In genomic region chr3:63998852-63999754, GRCh38 we compare ENCODE assay signal across 22 cellular contexts. TPM values are rescaled to one million over a fixed set of nuclear protein-coding genes. Genes with fewer than 3 reads are reported as not detected.
A peak's percentile ranks its signal among the peaks of the same experiment; 100 is the strongest.
DNase-seq lines count a peak whose midpoint lies in the region; ATAC-seq, FAIRE-seq and TF ChIP-seq lines count a peak whose summit lies in the region.
"Had no signal": no experiment of that assay in that cellular context is flagged by ENCODE, and none has a peak within 500 bp of the region (broad histone marks: within the 10 kb centered on the region; RNA-seq: fewer than 3 reads in every experiment).

No MANE protein-coding gene starts in this region.

- WGBS in pancreas, 2 donors = 30 to 31% methylated on average over 10 of the region's 10 CpGs

- H3K36me3 Mint-ChIP-seq in activated CD8-positive, alpha-beta T cell treated with anti-CD3 and anti-CD28 coated beads for 36 hours (ENCODE audit: low read depth) = peaks cover 63% of the 10 kb centered on the region
- peaks cover 64% of the 10 kb centered on the region for H3K36me3 Mint-ChIP-seq in activated CD8-positive, alpha-beta T cell treated with anti-CD3 and anti-CD28 coated beads, Interleukin-2, amount 10 ng/mL, durations not matched to agents 7 days and 5 days (ENCODE audit: low read depth)

- CTCF ChIA-PET in activated CD8-positive, alpha-beta T cell treated with anti-CD3 and anti-CD28 coated beads for 36 hours (lab: Charles Lee) = interaction anchor here (1.0 to 28.1 kb wide), 3 partner anchors 9 to 28 kb away, joined by 3 to 595 read pairs (median 4); no protein-coding TSS in a partner anchor
- CTCF ChIA-PET in activated CD8-positive, alpha-beta T cell treated with anti-CD3 and anti-CD28 coated beads, Interleukin-2, amount 10 ng/mL, durations not matched to agents 7 days and 5 days (lab: Charles Lee) = interaction anchor here (0.6 to 0.9 kb wide), 2 partner anchors 10 to 37 kb away, joined by 3 to 4 read pairs; no protein-coding TSS in a partner anchor

- no peak for ATAC-seq in activated CD8-positive, alpha-beta T cell treated with anti-CD3 and anti-CD28 coated beads for 36 hours
- no peak for ATAC-seq in activated CD8-positive, alpha-beta T cell treated with anti-CD3 and anti-CD28 coated beads, Interleukin-2, amount 10 ng/mL, durations not matched to agents 7 days and 5 days
- ATAC-seq in pancreas = peak; percentile 82 to 88 (median 84)

- intact Hi-C loops in activated CD8-positive, alpha-beta T cell treated with anti-CD3 and anti-CD28 coated beads for 36 hours (cut with micrococcal nuclease) = no loop called here
- intact Hi-C loops in left ventricle myocardium inferior (cut with micrococcal nuclease) = no loop called here
- intact Hi-C loops in pancreas (cut with DNase I) = loop anchor here in 1 of 3 donors (5.0 kb wide), 1 partner anchor 37 kb away; no protein-coding TSS in a partner anchor

- H3K4me1 ChIP-seq in HUES48 (ENCODE audit: control insufficient read depth, insufficient read depth, low read length) = peaks cover 26% of the 10 kb centered on the region
- peaks cover 22% of the 10 kb centered on the region for H3K4me1 ChIP-seq in left ventricle myocardium inferior
- H3K4me1 ChIP-seq in pancreas = peaks cover 46 to 63% (median 60%) of the 10 kb centered on the region in 3 donors

- H3K27ac Mint-ChIP-seq in activated CD8-positive, alpha-beta T cell treated with anti-CD3 and anti-CD28 coated beads for 36 hours = peak overlapping the region; percentile 63
- H3K27ac Mint-ChIP-seq in activated CD8-positive, alpha-beta T cell treated with anti-CD3 and anti-CD28 coated beads, Interleukin-2, amount 10 ng/mL, durations not matched to agents 7 days and 5 days = no peak overlapping the region
- H3K27ac Mint-ChIP-seq: neural progenitor cell had no signal

- no peak overlapping the region for H3K9ac ChIP-seq in HUES48 (ENCODE audit: low read depth, low read length)
- H3K9ac ChIP-seq: neural progenitor cell had no signal

- H3K4me1 Mint-ChIP-seq in activated CD8-positive, alpha-beta T cell treated with anti-CD3 and anti-CD28 coated beads for 36 hours (ENCODE audit: low read depth) = peaks cover 20% of the 10 kb centered on the region
- peaks cover 11% of the 10 kb centered on the region for H3K4me1 Mint-ChIP-seq in activated CD8-positive, alpha-beta T cell treated with anti-CD3 and anti-CD28 coated beads, Interleukin-2, amount 10 ng/mL, durations not matched to agents 7 days and 5 days (ENCODE audit: low read depth)

- H3K27ac ChIP-seq in HUES48 (ENCODE audit: low read depth, low read length) = peak overlapping the region; percentile 68
- H3K27ac ChIP-seq in left ventricle myocardium inferior (replicated peaks) = peak overlapping the region; percentile 76
- H3K27ac ChIP-seq in pancreas = peak overlapping the region; percentile 60 to 81 (median 69)
- H3K27ac ChIP-seq: neural progenitor cell, PC-9 had no signal

- no peaks in the 10 kb centered on the region for H3K9me3 Mint-ChIP-seq in activated CD8-positive, alpha-beta T cell treated with anti-CD3 and anti-CD28 coated beads for 36 hours
- H3K9me3 Mint-ChIP-seq in activated CD8-positive, alpha-beta T cell treated with anti-CD3 and anti-CD28 coated beads, Interleukin-2, amount 10 ng/mL, durations not matched to agents 7 days and 5 days (ENCODE audit: insufficient read depth) = no peaks in the 10 kb centered on the region
- H3K9me3 Mint-ChIP-seq: neural progenitor cell had no signal

- H3K4me3 ChIP-seq in HUES48 (ENCODE audit: low read depth, low read length) (no peak overlapping the region), left ventricle myocardium inferior (no peak overlapping the region), pancreas (peak overlapping the region in 1 of 4 donors; percentile 1)
- H3K4me3 ChIP-seq: dorsolateral prefrontal cortex, neural progenitor cell, PC-9, tibial nerve had no signal

- FAIRE-seq in pancreas (lab: Jason Lieb, UNC) (no peak), RCC 7860 (lab: Jason Lieb, UNC) (no peak)
- FAIRE-seq: bronchial epithelial cell had no signal

- no peak overlapping the region for H3K4me3 Mint-ChIP-seq in activated CD8-positive, alpha-beta T cell treated with anti-CD3 and anti-CD28 coated beads for 36 hours
- H3K4me3 Mint-ChIP-seq in activated CD8-positive, alpha-beta T cell treated with anti-CD3 and anti-CD28 coated beads, Interleukin-2, amount 10 ng/mL, durations not matched to agents 7 days and 5 days = no peak overlapping the region
- H3K4me3 Mint-ChIP-seq: neural progenitor cell had no signal

- H3K27me3 ChIP-seq in HUES48 (ENCODE audit: control insufficient read depth, insufficient read depth, low read length) = no peaks in the 10 kb centered on the region
- no peaks in the 10 kb centered on the region for H3K27me3 ChIP-seq in left ventricle myocardium inferior (ENCODE audit: low read depth)
- H3K27me3 ChIP-seq in pancreas = no peaks in the 10 kb centered on the region
- H3K27me3 ChIP-seq: dorsolateral prefrontal cortex, neural progenitor cell, tibial nerve had no signal

- POLR2A ChIA-PET in activated CD8-positive, alpha-beta T cell treated with anti-CD3 and anti-CD28 coated beads for 36 hours (lab: Charles Lee) = interaction anchor here (1.6 kb wide), 2 partner anchors 9 to 15 kb away, joined by 3 to 4 read pairs; no protein-coding TSS in a partner anchor
- POLR2A ChIA-PET in activated CD8-positive, alpha-beta T cell treated with anti-CD3 and anti-CD28 coated beads, Interleukin-2, amount 10 ng/mL, durations not matched to agents 7 days and 5 days (lab: Charles Lee) = no interaction called here

- H3K27me3 Mint-ChIP-seq in activated CD8-positive, alpha-beta T cell treated with anti-CD3 and anti-CD28 coated beads for 36 hours = no peaks in the 10 kb centered on the region
- H3K27me3 Mint-ChIP-seq in activated CD8-positive, alpha-beta T cell treated with anti-CD3 and anti-CD28 coated beads, Interleukin-2, amount 10 ng/mL, durations not matched to agents 7 days and 5 days (ENCODE audit: low read depth) = no peaks in the 10 kb centered on the region

- TF ChIP-seq CTCF in activated CD8-positive, alpha-beta T cell treated with anti-CD3 and anti-CD28 coated beads for 36 hours (IDR thresholded peaks at IDR 0.05) = no peak
- TF ChIP-seq CTCF in left ventricle myocardium inferior (IDR thresholded peaks at IDR 0.05; ENCODE audit: borderline replicate concordance) (no peak), pancreas (IDR thresholded peaks at IDR 0.05) (no peak)

- DNase-seq in activated CD8-positive, alpha-beta T cell treated with anti-CD3 and anti-CD28 coated beads for 36 hours = no peak
- no peak for DNase-seq in activated CD8-positive, alpha-beta T cell treated with anti-CD3 and anti-CD28 coated beads, Interleukin-2, amount 10 ng/mL, durations not matched to agents 7 days and 5 days
- DNase-seq in left ventricle myocardium inferior = no peak
- peak in 5 of 6 donors; percentile 64 to 82 (median 69) for DNase-seq in pancreas
- DNase-seq in RCC 7860 (ENCODE audit: low spot score) = no peak
- no peak for DNase-seq in H4 (ENCODE audit: low spot score)
- no peak for DNase-seq in dermis blood vessel endothelial cell
- DNase-seq: activated CD4-positive, CD25-positive, alpha-beta regulatory T cell treated with anti-CD3 and anti-CD28 coated beads, Interleukin-2, amount 50 U/mL, for 72 hours; C1 segment of cervical spinal cord; DND-41; dorsolateral prefrontal cortex; GOT3; IMR-90; mesenchymal stem cell; NCI-H1436; PC-9; stimulated activated naive CD4-positive, alpha-beta T cell; T-helper 9 cell had no signal

- H3K9me3 ChIP-seq in HUES48 (ENCODE audit: control insufficient read depth, insufficient read depth, low read length) (no peaks in the 10 kb centered on the region), left ventricle myocardium inferior (replicated peaks) (no peaks in the 10 kb centered on the region), pancreas (no peaks in the 10 kb centered on the region)
- H3K9me3 ChIP-seq: tibial nerve had no signal

- peaks cover 30% of the 10 kb centered on the region for H3K36me3 ChIP-seq in HUES48 (ENCODE audit: control insufficient read depth, insufficient read depth, low read length)
- H3K36me3 ChIP-seq in left ventricle myocardium inferior = peaks cover 64% of the 10 kb centered on the region
- peaks cover 3 to 16% (median 9%) of the 10 kb centered on the region in 3 donors for H3K36me3 ChIP-seq in pancreas

RNA-seq across cellular contexts. Expression of gene PSMD6, which starts 24.2 kb away (rescaled TPM):
- total RNA-seq in activated CD8-positive, alpha-beta T cell treated with anti-CD3 and anti-CD28 coated beads for 36 hours = 100 to 1,000 TPM; 110 to 113 TPM
- 10 to 100 TPM; 81.2 to 86.3 TPM for total RNA-seq in activated CD8-positive, alpha-beta T cell treated with anti-CD3 and anti-CD28 coated beads, Interleukin-2, amount 10 ng/mL, durations not matched to agents 7 days and 5 days
- total RNA-seq in left ventricle myocardium inferior = 78.3 TPM
- total RNA-seq in pancreas = 100 to 1,000 TPM in 4 of 6 donors, 10 to 100 TPM in 2; 73.7 to 220 (median 134) TPM
- polyA plus RNA-seq in pancreas = 100 to 1,000 TPM; 103 to 106 TPM
- total RNA-seq in H4 (2014; rRNA removed; shearing (Covaris generic)) = 102 and 104 TPM in 2 replicates
- 90.2 and 121 TPM in 2 replicates for total RNA-seq in dermis blood vessel endothelial cell

Comparison
In these comparisons a context has a peak if more than half of its experiments do, and no peak if none do; other contexts are left out.
1. ATAC-seq: peak in pancreas (4 of 4); none in activated CD8-positive, alpha-beta T cell treated with anti-CD3 and anti-CD28 coated beads for 36 hours (single experiment) and activated CD8-positive, alpha-beta T cell treated with anti-CD3 and anti-CD28 coated beads, Interleukin-2, amount 10 ng/mL, durations not matched to agents 7 days and 5 days (single experiment).
2. DNase-seq: peak in pancreas (5 of 6); none in activated CD8-positive, alpha-beta T cell treated with anti-CD3 and anti-CD28 coated beads for 36 hours (single experiment), activated CD8-positive, alpha-beta T cell treated with anti-CD3 and anti-CD28 coated beads, Interleukin-2, amount 10 ng/mL, durations not matched to agents 7 days and 5 days (single experiment), left ventricle myocardium inferior (single experiment), RCC 7860 (single experiment), H4 (single experiment) and dermis blood vessel endothelial cell (single experiment).
3. Peak in every context shown above with its lines, with median percentiles within 50 percentile points of each other: H3K27ac ChIP-seq.